19 cellular contexts compared by ENCODE assay signal in genomic region chr5:173767580-173768266, GRCh38.
DNase-seq lines count a peak whose midpoint lies in the region; ATAC-seq and TF ChIP-seq lines count a peak whose summit lies in the region.
"Had no signal": no experiment of that assay in that cellular context is flagged by ENCODE, and none has a peak within 500 bp of the region (broad histone marks: within the 10 kb centered on the region; RNA-seq: fewer than 3 reads in every experiment).

No MANE protein-coding gene starts in this region.

- peaks cover 4% of the 10 kb centered on the region for H3F3A ChIP-seq in PC-3 (ENCODE audit: low read length, unreplicated experiment)

- intact Hi-C loops in PC-3 (cut with micrococcal nuclease) = no loop called here
- intact Hi-C loops in testis (cut with DNase I; ENCODE audit: low total_unique reads) = no loop called here

- no peaks in the 10 kb centered on the region for H4K20me1 ChIP-seq in PC-3 (ENCODE audit: low read length)

- no peak overlapping the region for H2AFZ ChIP-seq in PC-3 (ENCODE audit: low read length)
- H2AFZ ChIP-seq: GM23248 had no signal

- no peaks in the 10 kb centered on the region for H3K9me3 Mint-ChIP-seq in mesothelial cell of epicardium
- H3K9me3 Mint-ChIP-seq: activated naive CD4-positive, alpha-beta T cell treated with anti-CD3 and anti-CD28 coated beads, Interleukin-2, amount 50 U/mL, for 72 hours; IgD-negative memory B cell; immature natural killer cell had no signal

- H3K4me3 Mint-ChIP-seq in mesothelial cell of epicardium = no peak overlapping the region
- H3K4me3 Mint-ChIP-seq: IgD-negative memory B cell, immature natural killer cell had no signal

- H3K27me3 ChIP-seq in PC-3 (ENCODE audit: low read length) (no peaks in the 10 kb centered on the region), testis (no peaks in the 10 kb centered on the region)
- H3K27me3 ChIP-seq: BE2C, breast epithelium, neutrophil had no signal

- POLR2A ChIA-PET in PC-3 (lab: Charles Lee; ENCODE audit: unreplicated experiment) = no interaction called here

- WGBS in testis, 2 donors = 40 to 56% methylated on average over 11 to 12 of the region's 12 CpGs

- H3K27ac ChIP-seq in PC-3 (ENCODE audit: low read length) = no peak overlapping the region
- H3K27ac ChIP-seq in epithelial cell of prostate = peak overlapping the region; percentile 87
- no peak overlapping the region for H3K27ac ChIP-seq in testis
- H3K27ac ChIP-seq: GM23248, neutrophil had no signal

- H3K36me3 Mint-ChIP-seq in mesothelial cell of epicardium = no peaks in the 10 kb centered on the region
- H3K36me3 Mint-ChIP-seq: activated naive CD4-positive, alpha-beta T cell treated with anti-CD3 and anti-CD28 coated beads, Interleukin-2, amount 50 U/mL, for 72 hours; IgD-negative memory B cell; immature natural killer cell had no signal

- H3K36me3 ChIP-seq in PC-3 (ENCODE audit: low read depth, low read length) (no peaks in the 10 kb centered on the region), testis (ENCODE audit: low read depth, missing control alignments) (no peaks in the 10 kb centered on the region)
- H3K36me3 ChIP-seq: BE2C, breast epithelium, esophagus muscularis mucosa, neutrophil had no signal

- H3K4me1 Mint-ChIP-seq in mesothelial cell of epicardium = peaks cover 21% of the 10 kb centered on the region
- H3K4me1 Mint-ChIP-seq: immature natural killer cell had no signal

- no peak for ATAC-seq in PC-3
- no peak for ATAC-seq in GM18498 (IDR thresholded peaks at IDR 0.05; ENCODE audit: unreplicated experiment)
- ATAC-seq: activated naive CD4-positive, alpha-beta T cell treated with anti-CD3 and anti-CD28 coated beads, Interleukin-2, amount 50 U/mL, for 72 hours; Panc1 had no signal

- CTCF ChIA-PET in PC-3 (lab: Charles Lee) = no interaction called here

- no peak overlapping the region for H3K4me2 ChIP-seq in PC-3 (ENCODE audit: low read length)

- no peak overlapping the region for H3K9ac ChIP-seq in PC-3 (ENCODE audit: low read length)
- H3K9ac ChIP-seq: GM23248 had no signal

- no peak for TF ChIP-seq CTCF in PC-3 (conservative IDR thresholded peaks at IDR 0.05; ENCODE audit: low read depth, low read length)
- no peak for TF ChIP-seq CTCF in testis (IDR thresholded peaks at IDR 0.05)
- no peak for TF ChIP-seq CTCF in mesothelial cell of epicardium (IDR thresholded peaks at IDR 0.05; ENCODE audit: unreplicated experiment)

- no peak for TF ChIP-seq POLR2A in testis (IDR thresholded peaks at IDR 0.05)

- H3K9me3 ChIP-seq in PC-3 (ENCODE audit: low read length) = no peaks in the 10 kb centered on the region
- H3K9me3 ChIP-seq in testis = no peaks in the 10 kb centered on the region
- H3K9me3 ChIP-seq: BE2C, breast epithelium, esophagus muscularis mucosa, neutrophil had no signal

- no peaks in the 10 kb centered on the region for H3K79me2 ChIP-seq in PC-3 (ENCODE audit: low read length)

- no peaks in the 10 kb centered on the region for H3K9me2 ChIP-seq in PC-3 (replicated peaks; ENCODE audit: low read length)

- H3K27me3 Mint-ChIP-seq in mesothelial cell of epicardium (ENCODE audit: low read depth) = no peaks in the 10 kb centered on the region

- BruUV-seq in PC-3 (replicated peaks; lab: Mats Ljungman, UMichigan) = no TSS peak

- H3K4me3 ChIP-seq in PC-3 (ENCODE audit: low read length) = no peak overlapping the region
- H3K4me3 ChIP-seq in testis = no peak overlapping the region
- H3K4me3 ChIP-seq: breast epithelium, esophagus muscularis mucosa, GM23248 had no signal

- DNase-seq in PC-3 (peak; percentile 18), epithelial cell of prostate (ENCODE audit: low read depth, low spot score) (no peak), medulla oblongata (ENCODE audit: extremely low spot score) (peak; percentile 45), testis (peak; percentile 57), mesothelial cell of epicardium (ENCODE audit: low spot score in 2 of 2, unreplicated experiment in 2 of 2) (no peak), DMS153 (lab: John Stamatoyannopoulos, UW) (no peak)
- DNase-seq: activated CD4-positive, alpha-beta T cell treated with anti-CD3 and anti-CD28 coated beads, Interleukin-2, amount 50 U/mL, for 1 hour; BE2C; GM23248; immature natural killer cell; NCI-H748 treated with DMSO at 0.1 percent for 48 hours; stimulated activated CD4-positive, alpha-beta T cell treated with anti-CD3 and anti-CD28 coated beads, Interleukin-4, amount 100 ng/mL, for 1 hour had no signal

- H3K4me1 ChIP-seq in PC-3 (ENCODE audit: insufficient read depth, low read length) (peaks cover 22% of the 10 kb centered on the region), testis (peaks cover 5% of the 10 kb centered on the region)
- H3K4me1 ChIP-seq: breast epithelium had no signal

- no peak overlapping the region for H3K27ac Mint-ChIP-seq in mesothelial cell of epicardium
- H3K27ac Mint-ChIP-seq: IgD-negative memory B cell, immature natural killer cell had no signal

Comparison
In these comparisons a context has a peak if more than half of its experiments do, and no peak if none do; other contexts are left out.
1. DNase-seq: peak in PC-3 (single experiment), medulla oblongata (single experiment) and testis (single experiment); none in epithelial cell of prostate (single experiment), mesothelial cell of epicardium (0 of 2) and DMS153 (single experiment).